ENCODE assay signal across 19 cellular contexts in the genomic region with DNA sequence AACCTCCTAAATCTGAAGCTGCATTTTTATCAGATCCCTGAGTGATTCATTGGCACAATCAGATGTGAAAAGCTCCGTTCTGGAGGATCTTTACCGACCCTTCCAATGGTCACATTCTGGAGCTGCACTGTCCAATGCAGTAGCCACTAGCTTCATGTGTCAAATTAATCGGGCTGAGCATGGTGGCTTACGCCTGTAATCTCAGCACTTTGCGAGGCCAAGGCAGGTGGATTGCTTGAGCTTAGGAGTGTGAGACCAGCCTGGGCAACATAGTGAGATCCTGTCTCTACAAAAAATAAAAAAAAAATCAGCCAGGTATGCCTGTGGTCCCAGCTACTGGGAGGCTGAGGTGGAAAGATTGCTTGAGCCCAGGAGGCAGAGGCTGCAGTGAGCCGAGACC. TPM values are rescaled to one million over a fixed set of nuclear protein-coding genes. Genes with fewer than 3 reads are reported as not detected.
DNase-seq lines count a peak whose midpoint lies in the region; ATAC-seq and TF ChIP-seq lines count a peak whose summit lies in the region.
"Had no signal": no experiment of that assay in that cellular context is flagged by ENCODE, and none has a peak within 500 bp of the region (broad histone marks: within the 10 kb centered on the region; RNA-seq: fewer than 3 reads in every experiment).

No MANE protein-coding gene starts in this region.

- no peak for TF ChIP-seq POLR2A in esophagus muscularis mucosa (IDR thresholded peaks at IDR 0.05; ENCODE audit: low read depth)

- CTCF ChIA-PET in HEK293 (lab: Yijun Ruan, JAX), result interaction anchor here (0.7 to 15.5 kb wide), 6 partner anchors 8 to 191 kb away, joined by 3 to 212 read pairs (median 12); no protein-coding TSS in a partner anchor

- H3K4me2 ChIP-seq in GM23338, result no peak overlapping the region

- no peak for TF ChIP-seq EP300 in esophagus muscularis mucosa (IDR thresholded peaks at IDR 0.05)

- POLR2A ChIA-PET in HEK293 (lab: Yijun Ruan, JAX), result no interaction called here

- H3K36me3 ChIP-seq in HEK293 (ENCODE audit: control insufficient read depth in 2 of 2, insufficient read depth in 1 of 2, low read length in 2 of 2), result no peaks in the 10 kb centered on the region
- H3K36me3 ChIP-seq in ascending aorta, result no peaks in the 10 kb centered on the region
- no peaks in the 10 kb centered on the region for H3K36me3 ChIP-seq in esophagus muscularis mucosa
- H3K36me3 ChIP-seq in stomach smooth muscle (ENCODE audit: control insufficient read depth in 2 of 2, insufficient read depth in 2 of 2, low read length in 2 of 2), result no peaks in the 10 kb centered on the region
- H3K36me3 ChIP-seq in GM23338 (ENCODE audit: insufficient read depth), result no peaks in the 10 kb centered on the region

- 92% methylated on average over 6 of the region's 6 CpGs for WGBS in esophagus muscularis mucosa

- H3K27ac ChIP-seq in HEK293 (ENCODE audit: extremely low read depth, low read depth, low read length), result no peak overlapping the region
- H3K27ac ChIP-seq in ascending aorta, result peak overlapping the region; percentile 77 to 88
- H3K27ac ChIP-seq in esophagus muscularis mucosa (replicated peaks in 1 of 4), result peak overlapping the region in 3 of 4 donors; percentile 13 to 97 (median 44)
- H3K27ac ChIP-seq in stomach smooth muscle (ENCODE audit: low read length), result peak overlapping the region; percentile 11
- H3K27ac ChIP-seq in GM23338 (ENCODE audit: low read depth), result no peak overlapping the region
- H3K27ac ChIP-seq: HL-60 had no signal

- peak in 1 of 2 donors; percentile 16 for DNase-seq in ascending aorta (ENCODE audit: low spot score in 2 of 2)
- DNase-seq in esophagus muscularis mucosa (ENCODE audit: extremely low spot score), result no peak
- DNase-seq in GM23338 (ENCODE audit: low spot score), result no peak
- DNase-seq: CD8-positive, alpha-beta T cell; COR-L47; DMS153; DMS79 treated with DMSO at 0.1 percent for 48 hours; EL; GDM1; GOT3; H9 had no signal

- no peak overlapping the region for H2AFZ ChIP-seq in GM23338

- H3K4me1 ChIP-seq in HEK293 (ENCODE audit: control insufficient read depth, insufficient read depth, low read length), result no peaks in the 10 kb centered on the region
- H3K4me1 ChIP-seq in ascending aorta, result peaks cover 9 to 39% of the 10 kb centered on the region in 2 donors
- H3K4me1 ChIP-seq in esophagus muscularis mucosa, result peaks cover 16 to 72% (median 65%) of the 10 kb centered on the region in 4 donors
- peaks cover 60% of the 10 kb centered on the region for H3K4me1 ChIP-seq in stomach smooth muscle (ENCODE audit: control insufficient read depth, insufficient read depth, low read length)
- peaks cover 3% of the 10 kb centered on the region; the same call in 1 of the 2 replicates for H3K4me1 ChIP-seq in GM23338 (ENCODE audit: insufficient read depth)

- H3K4me1 Mint-ChIP-seq in GM23338, result peaks cover 13% of the 10 kb centered on the region; the same call in 2 of the 3 replicates
- H3K4me1 Mint-ChIP-seq: CD14-positive monocyte had no signal

- H3K79me2 ChIP-seq in GM23338 (replicated peaks; ENCODE audit: insufficient read depth), result no peaks in the 10 kb centered on the region

- ATAC-seq in GM21367 (IDR thresholded peaks at IDR 0.05; ENCODE audit: unreplicated experiment) (no peak), HG02642 (IDR thresholded peaks at IDR 0.05; ENCODE audit: poor library complexity, unreplicated experiment) (no peak), HG02885 (IDR thresholded peaks at IDR 0.05; ENCODE audit: poor library complexity, unreplicated experiment) (no peak), GM23338 (no peak)
- ATAC-seq: CD8-positive, alpha-beta T cell had no signal

- H3K27ac Mint-ChIP-seq in GM23338, result no peak overlapping the region
- H3K27ac Mint-ChIP-seq: CD14-positive monocyte; CD8-positive, alpha-beta T cell had no signal

- no peak overlapping the region for H3K9ac ChIP-seq in stomach smooth muscle (ENCODE audit: low read length in 2 of 2)

- no peaks in the 10 kb centered on the region for H3K9me3 Mint-ChIP-seq in GM23338
- H3K9me3 Mint-ChIP-seq: CD14-positive monocyte; CD8-positive, alpha-beta T cell; H9 had no signal

- H3K36me3 Mint-ChIP-seq in GM23338 (ENCODE audit: low read depth), result no peaks in the 10 kb centered on the region; the same call in 2 of the 3 replicates
- H3K36me3 Mint-ChIP-seq: CD14-positive monocyte had no signal

- H3K9me2 ChIP-seq in GM23338 (ENCODE audit: insufficient read depth), result no peaks in the 10 kb centered on the region; the same call in 1 of the 2 replicates

- no peaks in the 10 kb centered on the region; the same call in 1 of the 2 replicates for H4K20me1 ChIP-seq in GM23338 (replicated peaks; ENCODE audit: insufficient read depth)

- intact Hi-C loops in ascending aorta (cut with DNase I), result no loop called here
- intact Hi-C loops in esophagus muscularis mucosa (cut with DNase I), result no loop called here

- H3K4me3 ChIP-seq in HEK293 (ENCODE audit: low read depth, low read length), result no peak overlapping the region
- H3K4me3 ChIP-seq in ascending aorta, result no peak overlapping the region
- H3K4me3 ChIP-seq in esophagus muscularis mucosa, result no peak overlapping the region
- no peak overlapping the region for H3K4me3 ChIP-seq in stomach smooth muscle (ENCODE audit: low read length in 2 of 2)
- no peak overlapping the region for H3K4me3 ChIP-seq in GM23338

- TF ChIP-seq CTCF in HEK293 (tag by site-specific recombination; IDR thresholded peaks at IDR 0.05) (no peak), ascending aorta (IDR thresholded peaks at IDR 0.05) (no peak), esophagus muscularis mucosa (IDR thresholded peaks at IDR 0.05) (no peak), GM23338 (conservative IDR thresholded peaks at IDR 0.05; ENCODE audit: low read depth in 2 of 2) (no peak)

- no peaks in the 10 kb centered on the region for H3F3A ChIP-seq in GM23338 (replicated peaks; ENCODE audit: low read depth)

- H3K27me3 Mint-ChIP-seq in GM23338 (ENCODE audit: insufficient read depth, low read depth, poor library complexity), result peaks cover 2% of the 10 kb centered on the region

- no peak overlapping the region for H3K4me3 Mint-ChIP-seq in GM23338
- H3K4me3 Mint-ChIP-seq: CD14-positive monocyte; CD8-positive, alpha-beta T cell; H9 had no signal

- H3K27me3 ChIP-seq in ascending aorta (no peaks in the 10 kb centered on the region), esophagus muscularis mucosa (no peaks in the 10 kb centered on the region), stomach smooth muscle (ENCODE audit: control insufficient read depth in 1 of 2, insufficient read depth in 2 of 2, low read length in 2 of 2) (no peaks in the 10 kb centered on the region), GM23338 (ENCODE audit: insufficient read depth) (no peaks in the 10 kb centered on the region)

- H3K9me3 ChIP-seq in HEK293 (ENCODE audit: control insufficient read depth, insufficient read depth, low read depth, low read length) (no peaks in the 10 kb centered on the region), ascending aorta (no peaks in the 10 kb centered on the region), esophagus muscularis mucosa (no peaks in the 10 kb centered on the region), stomach smooth muscle (ENCODE audit: control insufficient read depth in 2 of 2, low read length in 2 of 2) (no peaks in the 10 kb centered on the region)

TF ChIP-seq in HEK293, 187 proteins besides CTCF, POLR2A, EP300 and RAD21 (continues in another document):
- 0 out of 2 replicates have a peak, but pooled peaks have one; percentile 28 for TF ChIP-seq ZNF121 (tag by site-specific recombination; IDR thresholded peaks at IDR 0.05)

TF ChIP-seq in GM23338, 12 proteins besides CTCF, POLR2A, EP300 and RAD21 (continues in another document):
- TF ChIP-seq, protein P1, sequence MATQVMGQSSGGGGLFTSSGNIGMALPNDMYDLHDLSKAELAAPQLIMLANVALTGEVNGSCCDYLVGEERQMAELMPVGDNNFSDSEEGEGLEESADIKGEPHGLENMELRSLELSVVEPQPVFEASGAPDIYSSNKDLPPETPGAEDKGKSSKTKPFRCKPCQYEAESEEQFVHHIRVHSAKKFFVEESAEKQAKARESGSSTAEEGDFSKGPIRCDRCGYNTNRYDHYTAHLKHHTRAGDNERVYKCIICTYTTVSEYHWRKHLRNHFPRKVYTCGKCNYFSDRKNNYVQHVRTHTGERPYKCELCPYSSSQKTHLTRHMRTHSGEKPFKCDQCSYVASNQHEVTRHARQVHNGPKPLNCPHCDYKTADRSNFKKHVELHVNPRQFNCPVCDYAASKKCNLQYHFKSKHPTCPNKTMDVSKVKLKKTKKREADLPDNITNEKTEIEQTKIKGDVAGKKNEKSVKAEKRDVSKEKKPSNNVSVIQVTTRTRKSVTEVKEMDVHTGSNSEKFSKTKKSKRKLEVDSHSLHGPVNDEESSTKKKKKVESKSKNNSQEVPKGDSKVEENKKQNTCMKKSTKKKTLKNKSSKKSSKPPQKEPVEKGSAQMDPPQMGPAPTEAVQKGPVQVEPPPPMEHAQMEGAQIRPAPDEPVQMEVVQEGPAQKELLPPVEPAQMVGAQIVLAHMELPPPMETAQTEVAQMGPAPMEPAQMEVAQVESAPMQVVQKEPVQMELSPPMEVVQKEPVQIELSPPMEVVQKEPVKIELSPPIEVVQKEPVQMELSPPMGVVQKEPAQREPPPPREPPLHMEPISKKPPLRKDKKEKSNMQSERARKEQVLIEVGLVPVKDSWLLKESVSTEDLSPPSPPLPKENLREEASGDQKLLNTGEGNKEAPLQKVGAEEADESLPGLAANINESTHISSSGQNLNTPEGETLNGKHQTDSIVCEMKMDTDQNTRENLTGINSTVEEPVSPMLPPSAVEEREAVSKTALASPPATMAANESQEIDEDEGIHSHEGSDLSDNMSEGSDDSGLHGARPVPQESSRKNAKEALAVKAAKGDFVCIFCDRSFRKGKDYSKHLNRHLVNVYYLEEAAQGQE (IDR thresholded peaks at IDR 0.05; ENCODE audit: unreplicated experiment), result no peak
- no peak for TF ChIP-seq NANOG (IDR thresholded peaks at IDR 0.05; ENCODE audit: borderline replicate concordance)

RNA-seq across cellular contexts. Expression of gene IL17B, which starts 3.7 kb away (rescaled TPM):
- total RNA-seq in ascending aorta (46.8 TPM), esophagus muscularis mucosa (10 to 100 TPM in 2 of 4 donors, 1 to 10 TPM in 2; 2.5 to 20.3 (median 8.0) TPM)
- not detected in 2 replicates for total RNA-seq in GM23338 (2014; rRNA removed; shearing (Covaris generic))
- polyA plus RNA-seq in GM23338 (2016; fragmentation: Nextera tagmentation; extraction: Ambion mirVana), result not detected in 2 replicates
- total RNA-seq: A673; CD8-positive, alpha-beta T cell; H9 had no signal
- polyA plus RNA-seq: CD14-positive monocyte had no signal

RNA-seq across cellular contexts. Expression of gene PCYOX1L, which starts 17.6 kb away (rescaled TPM):
- total RNA-seq in ascending aorta, result 1.5 TPM
- 1 to 10 TPM; 4.0 to 5.8 (median 4.7) TPM for total RNA-seq in esophagus muscularis mucosa
- total RNA-seq in GM23338 (2014; rRNA removed; shearing (Covaris generic)), result 10.6 and 14.7 TPM in 2 replicates
- polyA plus RNA-seq in GM23338 (2016; fragmentation: Nextera tagmentation; extraction: Ambion mirVana), result 5.9 and 6.7 TPM in 2 replicates

RNA-seq across cellular contexts. Expression of gene GRPEL2, which starts 30.1 kb away (rescaled TPM):
- total RNA-seq in ascending aorta, result 7.8 TPM
- 10 to 100 TPM in 1 of 4 donors, 1 to 10 TPM in 3; 7.8 to 14.9 (median 8.7) TPM for total RNA-seq in esophagus muscularis mucosa
- total RNA-seq in GM23338 (2014; rRNA removed; shearing (Covaris generic)), result 58.8 and 62.2 TPM in 2 replicates
- 15.5 and 20.2 TPM in 2 replicates for polyA plus RNA-seq in GM23338 (2016; fragmentation: Nextera tagmentation; extraction: Ambion mirVana)

Comparison
In these comparisons a context has a peak if more than half of its experiments do, and no peak if none do; other contexts are left out.
1. H3K27ac ChIP-seq: peak in ascending aorta (2 of 2), esophagus muscularis mucosa (3 of 4) and stomach smooth muscle (single experiment); none in HEK293 (single experiment) and GM23338 (single experiment).